1 cellular context compared by ENCODE assay signal in the genomic region with DNA sequence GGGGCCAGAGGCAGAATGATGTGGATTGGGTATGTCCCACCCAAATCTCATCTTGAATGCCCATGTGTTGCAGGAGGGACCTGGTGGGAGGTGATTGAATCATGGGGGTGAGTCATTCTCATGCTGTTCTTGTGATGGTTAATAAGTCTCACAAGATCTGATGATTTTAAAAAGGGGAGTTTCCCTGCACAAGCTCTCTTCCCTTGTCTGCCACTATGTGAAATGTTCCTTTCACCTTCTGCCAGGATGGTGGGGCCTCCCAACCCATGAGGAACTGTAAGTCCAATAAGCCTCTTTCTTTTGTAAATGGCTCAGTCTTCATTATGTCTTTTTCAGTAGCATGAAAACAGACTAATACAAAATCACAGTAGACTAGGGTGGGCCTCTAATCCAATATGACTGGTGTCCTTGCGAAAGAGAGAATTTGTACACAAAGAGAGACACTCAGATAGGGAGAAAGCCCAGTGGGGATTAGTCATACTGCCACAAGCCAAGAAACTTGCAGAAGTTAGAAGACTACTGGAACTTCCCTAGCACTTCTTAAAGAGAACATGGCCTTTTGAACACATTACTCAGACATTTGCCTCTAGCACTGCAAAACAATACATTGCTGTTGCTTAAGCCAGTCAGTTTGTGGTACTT.
TF ChIP-seq lines count a peak whose summit lies in the region.

No MANE protein-coding gene starts in this region.

TF ChIP-seq in GM12878, 131 proteins besides CTCF, POLR2A, EP300 and RAD21 (continued from another document):
- TF ChIP-seq, protein P1, sequence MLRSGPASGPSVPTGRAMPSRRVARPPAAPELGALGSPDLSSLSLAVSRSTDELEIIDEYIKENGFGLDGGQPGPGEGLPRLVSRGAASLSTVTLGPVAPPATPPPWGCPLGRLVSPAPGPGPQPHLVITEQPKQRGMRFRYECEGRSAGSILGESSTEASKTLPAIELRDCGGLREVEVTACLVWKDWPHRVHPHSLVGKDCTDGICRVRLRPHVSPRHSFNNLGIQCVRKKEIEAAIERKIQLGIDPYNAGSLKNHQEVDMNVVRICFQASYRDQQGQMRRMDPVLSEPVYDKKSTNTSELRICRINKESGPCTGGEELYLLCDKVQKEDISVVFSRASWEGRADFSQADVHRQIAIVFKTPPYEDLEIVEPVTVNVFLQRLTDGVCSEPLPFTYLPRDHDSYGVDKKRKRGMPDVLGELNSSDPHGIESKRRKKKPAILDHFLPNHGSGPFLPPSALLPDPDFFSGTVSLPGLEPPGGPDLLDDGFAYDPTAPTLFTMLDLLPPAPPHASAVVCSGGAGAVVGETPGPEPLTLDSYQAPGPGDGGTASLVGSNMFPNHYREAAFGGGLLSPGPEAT (IDR thresholded peaks at IDR 0.05; ENCODE audit: low read depth) = peak; percentile 81; the same call in 1 of the 2 replicates
- TF ChIP-seq CUX1 (IDR thresholded peaks at IDR 0.05; ENCODE audit: insufficient replicate concordance, low read depth, low read length) (no peak), YBX1 (IDR thresholded peaks at IDR 0.05) (no peak), PAX5 (IDR thresholded peaks at IDR 0.05; ENCODE audit: borderline replicate concordance, low read depth, low read length) (no peak), YY1 (IDR thresholded peaks at IDR 0.05; ENCODE audit: low read depth, low read length) (no peak), WRNIP1 (IDR thresholded peaks at IDR 0.05; ENCODE audit: borderline replicate concordance, low read depth, low read length) (no peak), ATF7 (IDR thresholded peaks at IDR 0.05; ENCODE audit: low read depth) (peak; percentile 58; the same call in 1 of the 2 replicates), PRDM15 (CRISPR knock-in tag; IDR thresholded peaks at IDR 0.05) (no peak), BHLHE40 (IDR thresholded peaks at IDR 0.05; ENCODE audit: borderline replicate concordance in 1 of 2, low read depth in 2 of 2, low read length in 1 of 2) (peak in 1 of 2 experiments; percentile 45; a peak in 1 of 4 replicates), ETV6 (conservative IDR thresholded peaks at IDR 0.05 in 1 of 2, IDR thresholded peaks at IDR 0.05 in 1 of 2; ENCODE audit: borderline replicate concordance in 1 of 2, low read depth in 1 of 2) (no peak; a peak in 1 of 4 replicates), RCOR1 (conservative IDR thresholded peaks at IDR 0.05; ENCODE audit: low read depth, low read length) (no peak), NBN (IDR thresholded peaks at IDR 0.05) (peak; percentile 58; the same call in 1 of the 2 replicates), IRF5 (IDR thresholded peaks at IDR 0.05; ENCODE audit: borderline replicate concordance) (no peak)
- TF ChIP-seq, protein P2, sequence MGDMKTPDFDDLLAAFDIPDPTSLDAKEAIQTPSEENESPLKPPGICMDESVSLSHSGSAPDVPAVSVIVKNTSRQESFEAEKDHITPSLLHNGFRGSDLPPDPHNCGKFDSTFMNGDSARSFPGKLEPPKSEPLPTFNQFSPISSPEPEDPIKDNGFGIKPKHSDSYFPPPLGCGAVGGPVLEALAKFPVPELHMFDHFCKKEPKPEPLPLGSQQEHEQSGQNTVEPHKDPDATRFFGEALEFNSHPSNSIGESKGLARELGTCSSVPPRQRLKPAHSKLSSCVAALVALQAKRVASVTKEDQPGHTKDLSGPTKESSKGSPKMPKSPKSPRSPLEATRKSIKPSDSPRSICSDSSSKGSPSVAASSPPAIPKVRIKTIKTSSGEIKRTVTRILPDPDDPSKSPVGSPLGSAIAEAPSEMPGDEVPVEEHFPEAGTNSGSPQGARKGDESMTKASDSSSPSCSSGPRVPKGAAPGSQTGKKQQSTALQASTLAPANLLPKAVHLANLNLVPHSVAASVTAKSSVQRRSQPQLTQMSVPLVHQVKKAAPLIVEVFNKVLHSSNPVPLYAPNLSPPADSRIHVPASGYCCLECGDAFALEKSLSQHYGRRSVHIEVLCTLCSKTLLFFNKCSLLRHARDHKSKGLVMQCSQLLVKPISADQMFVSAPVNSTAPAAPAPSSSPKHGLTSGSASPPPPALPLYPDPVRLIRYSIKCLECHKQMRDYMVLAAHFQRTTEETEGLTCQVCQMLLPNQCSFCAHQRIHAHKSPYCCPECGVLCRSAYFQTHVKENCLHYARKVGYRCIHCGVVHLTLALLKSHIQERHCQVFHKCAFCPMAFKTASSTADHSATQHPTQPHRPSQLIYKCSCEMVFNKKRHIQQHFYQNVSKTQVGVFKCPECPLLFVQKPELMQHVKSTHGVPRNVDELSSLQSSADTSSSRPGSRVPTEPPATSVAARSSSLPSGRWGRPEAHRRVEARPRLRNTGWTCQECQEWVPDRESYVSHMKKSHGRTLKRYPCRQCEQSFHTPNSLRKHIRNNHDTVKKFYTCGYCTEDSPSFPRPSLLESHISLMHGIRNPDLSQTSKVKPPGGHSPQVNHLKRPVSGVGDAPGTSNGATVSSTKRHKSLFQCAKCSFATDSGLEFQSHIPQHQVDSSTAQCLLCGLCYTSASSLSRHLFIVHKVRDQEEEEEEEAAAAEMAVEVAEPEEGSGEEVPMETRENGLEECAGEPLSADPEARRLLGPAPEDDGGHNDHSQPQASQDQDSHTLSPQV (IDR thresholded peaks at IDR 0.05) = no peak
